10 cellular contexts compared by ENCODE assay signal in the genomic region with DNA sequence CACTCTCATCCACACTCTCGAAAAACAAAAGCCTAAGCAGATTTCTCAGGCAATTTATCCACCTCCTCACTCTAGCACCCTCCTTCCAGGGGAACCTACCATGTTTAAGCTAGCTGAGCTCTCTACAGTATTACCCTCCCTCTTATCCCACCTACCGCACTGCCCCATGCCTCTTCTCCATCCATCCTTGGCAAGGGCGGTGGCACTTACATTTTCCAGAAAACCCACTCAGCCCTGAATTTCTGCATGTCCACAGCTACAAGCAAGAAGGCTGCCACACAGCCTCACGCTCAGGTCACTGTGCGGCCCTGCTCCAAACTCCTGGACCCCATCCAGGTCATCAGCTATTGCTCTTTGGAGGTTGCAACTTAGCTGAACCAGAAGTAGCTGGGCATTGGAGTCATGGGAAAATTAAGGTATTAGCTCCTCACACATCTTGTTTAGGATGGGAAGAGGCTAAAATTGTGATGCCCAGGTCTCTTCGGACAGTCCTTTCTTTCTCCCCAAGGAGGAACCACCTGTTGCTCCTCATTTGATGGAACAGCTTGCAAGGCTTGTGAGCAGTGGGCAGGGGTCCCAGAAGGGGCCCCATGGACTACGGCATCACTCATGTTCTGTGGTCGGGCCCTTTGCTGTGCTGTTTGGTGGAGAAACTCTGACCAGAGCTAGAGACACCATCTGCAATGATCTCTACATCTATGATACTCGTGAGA. TPM values are rescaled to one million over a fixed set of nuclear protein-coding genes. Genes with fewer than 3 reads are reported as not detected.
DNase-seq lines count a peak whose midpoint lies in the region; ATAC-seq and TF ChIP-seq lines count a peak whose summit lies in the region.
"Had no signal": no experiment of that assay in that cellular context is flagged by ENCODE, and none has a peak within 500 bp of the region (broad histone marks: within the 10 kb centered on the region; RNA-seq: fewer than 3 reads in every experiment).

No MANE protein-coding gene starts in this region.

- WGBS in trophoblast cell (ENCODE audit: extremely low coverage, insufficient coverage, insufficient read length), result no CpG with 5 or more reads among the region's 9 CpGs

- H3K9ac ChIP-seq in trophoblast cell (ENCODE audit: low read length), result no peak overlapping the region

- H3K9me3 ChIP-seq in PC-9 (ENCODE audit: insufficient read depth, low read depth), result no peaks in the 10 kb centered on the region
- H3K9me3 ChIP-seq in trophoblast cell (ENCODE audit: insufficient read depth, low read depth, low read length), result no peaks in the 10 kb centered on the region

- BruUV-seq in PC-9 (replicated peaks; lab: Mats Ljungman, UMichigan), result no TSS peak

- H3K4me2 ChIP-seq in PC-9, result peak overlapping the region; percentile 91; the same call in 1 of the 2 replicates
- H3K4me2 ChIP-seq in trophoblast cell (ENCODE audit: low read length), result peak overlapping the region; percentile 92

- POLR2A ChIA-PET in PC-9 (lab: Charles Lee; ENCODE audit: unreplicated experiment), result no interaction called here

- H3K14ac ChIP-seq in trophoblast cell (ENCODE audit: low read length), result no peak overlapping the region

- intact Hi-C loops in PC-9 (cut with micrococcal nuclease; ENCODE audit: unreplicated experiment), result loop anchor here (2.0 kb wide), 1 partner anchor 34 kb away; a partner anchor contains a TSS

- no peak overlapping the region for H2AK5ac ChIP-seq in trophoblast cell (ENCODE audit: low read length)

- CTCF ChIA-PET in PC-9 (lab: Charles Lee), result interaction anchor here (0.6 to 1.2 kb wide), 3 partner anchors 28 to 109 kb away, joined by 4 to 12 read pairs (median 5); no protein-coding TSS in a partner anchor

- peaks cover 25% of the 10 kb centered on the region; the same call in 1 of the 2 replicates for H4K20me1 ChIP-seq in PC-9 (ENCODE audit: insufficient read depth)

- H3K4me3 ChIP-seq in PC-9, result no peak overlapping the region
- peak overlapping the region; percentile 98 for H3K4me3 ChIP-seq in epithelial cell of proximal tubule (ENCODE audit: low read depth, low read length)
- no peak overlapping the region for H3K4me3 ChIP-seq in trophoblast cell (ENCODE audit: low read depth, low read length)

- no peak overlapping the region for H4K91ac ChIP-seq in trophoblast cell (ENCODE audit: low read depth, low read length)

- H3K23ac ChIP-seq in trophoblast cell (ENCODE audit: low read length), result no peak overlapping the region

- H2AFZ ChIP-seq in PC-9 (no peak overlapping the region), trophoblast cell (ENCODE audit: insufficient read depth, low read length, poor library complexity) (no peak overlapping the region)

- peaks cover 44% of the 10 kb centered on the region for H3F3A ChIP-seq in PC-9 (ENCODE audit: insufficient read depth, low read depth)

- no peak overlapping the region for H2BK5ac ChIP-seq in trophoblast cell (ENCODE audit: low read depth, low read length, poor library complexity)

- H3K27me3 ChIP-seq in PC-9 (ENCODE audit: insufficient read depth, low read depth) (no peaks in the 10 kb centered on the region), trophoblast cell (ENCODE audit: insufficient read depth, low read length) (no peaks in the 10 kb centered on the region)

- no peak overlapping the region for H3K27ac ChIP-seq in PC-9
- no peak overlapping the region for H3K27ac ChIP-seq in trophoblast cell (ENCODE audit: low read depth, low read length)

- H3K18ac ChIP-seq in trophoblast cell (ENCODE audit: low read length), result peak overlapping the region; percentile 21

- no peak overlapping the region for H3K4ac ChIP-seq in trophoblast cell (ENCODE audit: low read depth, low read length)

- H3K4me1 ChIP-seq in PC-9 (replicated peaks; ENCODE audit: insufficient read depth), result peaks cover 13% of the 10 kb centered on the region
- peaks cover 9 to 11% of the 10 kb centered on the region in 2 experiments for H3K4me1 ChIP-seq in trophoblast cell (ENCODE audit: control insufficient read depth in 1 of 2, insufficient read depth in 2 of 2, low read length in 2 of 2)

- peak overlapping the region; percentile 56 for H4K12ac ChIP-seq in trophoblast cell (ENCODE audit: low read depth, low read length)

- peaks cover 12% of the 10 kb centered on the region for H3K79me1 ChIP-seq in trophoblast cell (ENCODE audit: low read length)

- ATAC-seq in HG03196 (IDR thresholded peaks at IDR 0.05; ENCODE audit: unreplicated experiment), result no peak

- TF ChIP-seq CTCF in PC-9 (conservative IDR thresholded peaks at IDR 0.05), result no peak
- no peak for TF ChIP-seq CTCF in epithelial cell of proximal tubule (conservative IDR thresholded peaks at IDR 0.05; ENCODE audit: low read depth, low read length)

- no peak overlapping the region for H2BK120ac ChIP-seq in trophoblast cell (ENCODE audit: insufficient read depth, low read length, poor library complexity)

- H2BK12ac ChIP-seq in trophoblast cell (ENCODE audit: low read length), result no peak overlapping the region

- peaks cover 5% of the 10 kb centered on the region; the same call in 1 of the 2 replicates for H3K79me2 ChIP-seq in PC-9 (ENCODE audit: low read depth)
- peaks cover 3% of the 10 kb centered on the region for H3K79me2 ChIP-seq in trophoblast cell (ENCODE audit: control insufficient read depth, insufficient read depth, low read length, poor library complexity)

- no peaks in the 10 kb centered on the region for H3K9me2 ChIP-seq in PC-9 (ENCODE audit: insufficient read depth)

- DNase-seq in DMS114 treated with DMSO at 0.1 percent for 48 hours (lab: John Stamatoyannopoulos, UW; ENCODE audit: unreplicated experiment) (peak; percentile 28), PC-9 (no peak), epithelial cell of proximal tubule (ENCODE audit: low read depth) (no peak), trophoblast cell (no peak), NCI-H226 (no peak), pons (ENCODE audit: low spot score) (no peak), NCI-H2029 (lab: John Stamatoyannopoulos, UW) (no peak)
- DNase-seq: central memory CD4-positive, alpha-beta T cell had no signal

- H4K8ac ChIP-seq in trophoblast cell (ENCODE audit: low read depth, low read length), result peak overlapping the region; percentile 69

- H3K36me3 ChIP-seq in PC-9 (ENCODE audit: low read depth), result 0 out of 2 replicates have a peak, but pooled peaks cover 7% of the 10 kb centered on the region
- peaks cover 12 to 21% of the 10 kb centered on the region in 2 experiments for H3K36me3 ChIP-seq in trophoblast cell (ENCODE audit: control insufficient read depth in 1 of 2, insufficient read depth in 2 of 2, low read length in 2 of 2)

RNA-seq across cellular contexts. Expression of a gene that starts 1.1 kb away (rescaled TPM):
- total RNA-seq in PC-9 (2021), result 5.6 and 7.4 TPM in 2 replicates
- total RNA-seq in epithelial cell of proximal tubule, result 2.6 and 6.5 TPM in 2 replicates
- polyA plus RNA-seq in trophoblast cell (2013), result 4.0 and 4.5 TPM in 2 replicates

RNA-seq across cellular contexts. Expression of a gene that starts 9.9 kb away (rescaled TPM):
- 8.8 and 9.0 TPM in 2 replicates for total RNA-seq in PC-9 (2021)
- total RNA-seq in epithelial cell of proximal tubule, result 3.0 and 6.1 TPM in 2 replicates
- 35.8 and 38.6 TPM in 2 replicates for polyA plus RNA-seq in trophoblast cell (2013)

RNA-seq across cellular contexts. Expression of a gene that starts 18.6 kb away (rescaled TPM):
- total RNA-seq in PC-9 (2021) (68.2 and 74.4 TPM in 2 replicates), epithelial cell of proximal tubule (102 and 103 TPM in 2 replicates)
- 263 and 270 TPM in 2 replicates for polyA plus RNA-seq in trophoblast cell (2013)

RNA-seq across cellular contexts. Expression of a gene that starts 18.7 kb away (rescaled TPM):
- total RNA-seq in PC-9 (2021) (25.9 and 26.8 TPM in 2 replicates), epithelial cell of proximal tubule (34.2 and 55.9 TPM in 2 replicates)
- polyA plus RNA-seq in trophoblast cell (2013), result 40.6 and 42.0 TPM in 2 replicates

RNA-seq across cellular contexts. Expression of a gene that starts 29.6 kb away (rescaled TPM):
- total RNA-seq in PC-9 (2021), result 0.46 and 0.65 TPM in 2 replicates
- 0.06 and 0.07 TPM in 2 replicates for total RNA-seq in epithelial cell of proximal tubule
- 0.82 and 0.97 TPM in 2 replicates for polyA plus RNA-seq in trophoblast cell (2013)
- total RNA-seq: myocyte had no signal
